Comparison of ENCODE assay signal across 15 cellular contexts in genomic region chr2:120244656-120245519, GRCh38. TPM values are rescaled to one million over a fixed set of nuclear protein-coding genes. Genes with fewer than 3 reads are reported as not detected.
A peak's percentile ranks its signal among the peaks of the same experiment; 100 is the strongest.
DNase-seq lines count a peak whose midpoint lies in the region; ATAC-seq and TF ChIP-seq lines count a peak whose summit lies in the region.
"Had no signal": no experiment of that assay in that cellular context is flagged by ENCODE, and none has a peak within 500 bp of the region (broad histone marks: within the 10 kb centered on the region; RNA-seq: fewer than 3 reads in every experiment).

No MANE protein-coding gene starts in this region.

- ATAC-seq in RWPE2 (ENCODE audit: low read depth) (peak; percentile 5; the same call in 1 of the 3 replicates), left lung (peak; percentile 81), HG03565 (IDR thresholded peaks at IDR 0.05; ENCODE audit: unreplicated experiment) (no peak), GM19351 (IDR thresholded peaks at IDR 0.05; ENCODE audit: unreplicated experiment) (no peak), GM18909 (IDR thresholded peaks at IDR 0.05; ENCODE audit: poor library complexity, unreplicated experiment) (no peak)
- ATAC-seq: T-cell had no signal

- H3K27me3 ChIP-seq in H7 (ENCODE audit: control insufficient read depth, insufficient read depth, low read length) (peaks cover 4% of the 10 kb centered on the region; the same call in 1 of the 2 replicates), RWPE2 (ENCODE audit: insufficient read depth, poor library complexity, severe bottlenecking) (no peaks in the 10 kb centered on the region), left lung (no peaks in the 10 kb centered on the region), skeletal muscle tissue (ENCODE audit: control insufficient read depth in 3 of 3, insufficient read depth in 3 of 3, low read length in 3 of 3) (peaks cover 0 to under 1% (median 0%) of the 10 kb centered on the region in 3 donors)
- H3K27me3 ChIP-seq: dorsolateral prefrontal cortex, MG63 had no signal

- no peaks in the 10 kb centered on the region for H3K9me3 ChIP-seq in RWPE2 (ENCODE audit: severe bottlenecking)
- peaks cover 0 to 8% of the 10 kb centered on the region in 2 donors for H3K9me3 ChIP-seq in left lung
- H3K9me3 ChIP-seq in skeletal muscle tissue (ENCODE audit: control insufficient read depth in 3 of 3, low read length in 3 of 3) = no peaks in the 10 kb centered on the region
- H3K9me3 ChIP-seq: MG63 had no signal

- H3K4me3 ChIP-seq in H7 (ENCODE audit: insufficient read depth, low read depth, low read length) = no peak overlapping the region
- no peak overlapping the region for H3K4me3 ChIP-seq in RWPE2 (ENCODE audit: severe bottlenecking)
- no peak overlapping the region for H3K4me3 ChIP-seq in left lung
- no peak overlapping the region for H3K4me3 ChIP-seq in skeletal muscle tissue (ENCODE audit: low read length in 3 of 3)
- H3K4me3 ChIP-seq: dorsolateral prefrontal cortex, MG63 had no signal

- in situ Hi-C loops in KBM-7 (cut with MboI; ENCODE audit: low pct_unique_long_range_greater_than_20kb, low sequenced_read_pairs) = no loop called here

- DNase-seq in H7 (peak; percentile 71), RWPE2 (ENCODE audit: low spot score) (no peak), left lung (no peak), KBM-7 (no peak)
- DNase-seq: dorsolateral prefrontal cortex, GOT3, hypothalamus, naive B cell, NCI-H2029 treated with DMSO at 0.1 percent for 48 hours, T-cell had no signal

- peaks cover 19% of the 10 kb centered on the region for H3K4me1 ChIP-seq in RWPE2 (ENCODE audit: insufficient read depth, poor library complexity, severe bottlenecking)
- peaks cover 4 to 31% of the 10 kb centered on the region in 2 donors for H3K4me1 ChIP-seq in left lung
- peaks cover 8 to 26% (median 12%) of the 10 kb centered on the region in 3 donors for H3K4me1 ChIP-seq in skeletal muscle tissue (ENCODE audit: control insufficient read depth in 3 of 3, insufficient read depth in 3 of 3, low read length in 3 of 3)

- H3K36me3 ChIP-seq in H7 (replicated peaks; ENCODE audit: control insufficient read depth, insufficient read depth, low read length) (no peaks in the 10 kb centered on the region), RWPE2 (ENCODE audit: low read depth) (no peaks in the 10 kb centered on the region), left lung (no peaks in the 10 kb centered on the region), skeletal muscle tissue (ENCODE audit: control insufficient read depth in 3 of 3, insufficient read depth in 3 of 3, low read length in 3 of 3) (no peaks in the 10 kb centered on the region)
- H3K36me3 ChIP-seq: MG63 had no signal

- intact Hi-C loops in left lung (cut with DNase I) = no loop called here

- TF ChIP-seq CTCF in RWPE2 (IDR thresholded peaks at IDR 0.05; ENCODE audit: poor library complexity, severe bottlenecking) (no peak), left lung (IDR thresholded peaks at IDR 0.05) (no peak)

- H3K27ac ChIP-seq in RWPE2 (ENCODE audit: poor library complexity, severe bottlenecking) (peak overlapping the region; percentile 26), left lung (peak overlapping the region in 1 of 2 donors; percentile 28), skeletal muscle tissue (ENCODE audit: low read depth, low read length) (no peak overlapping the region)
- H3K27ac ChIP-seq: dorsolateral prefrontal cortex had no signal

- H3K9ac ChIP-seq in skeletal muscle tissue (ENCODE audit: low read depth in 1 of 3, low read length in 3 of 3) = peak overlapping the region in 2 of 3 donors; percentile 40 to 43

RNA-seq across cellular contexts. Expression of gene RALB, which starts 7.8 kb away (rescaled TPM):
- total RNA-seq in H7 (2014; rRNA removed; shearing (Covaris generic)) = 11.1 and 13.5 TPM in 2 replicates
- total RNA-seq in left lung = 10 to 100 TPM; 50.5 to 68.1 TPM
- 36.0 TPM for total RNA-seq in skeletal muscle tissue

RNA-seq across cellular contexts. Expression of gene TMEM185B, which starts 21.7 kb away (rescaled TPM):
- total RNA-seq in H7 (2014; rRNA removed; shearing (Covaris generic)) = 6.7 and 9.9 TPM in 2 replicates
- total RNA-seq in left lung = 10 to 100 TPM; 24.3 to 29.1 TPM
- total RNA-seq in skeletal muscle tissue = 16.7 TPM

Comparison
In these comparisons a context has a peak if more than half of its experiments do, and no peak if none do; other contexts are left out.
1. ATAC-seq: peak in RWPE2 (single experiment) and left lung (single experiment); none in HG03565 (single experiment), GM19351 (single experiment) and GM18909 (single experiment).